Comparison of ENCODE assay signal across 20 cellular contexts in genomic region chr17:64055183-64056142, GRCh38. TPM values are rescaled to one million over a fixed set of nuclear protein-coding genes. Genes with fewer than 3 reads are reported as not detected.
DNase-seq lines count a peak whose midpoint lies in the region; ATAC-seq and FAIRE-seq lines count a peak whose summit lies in the region.
"Had no signal": no experiment of that assay in that cellular context is flagged by ENCODE, and none has a peak within 500 bp of the region (broad histone marks: within the 10 kb centered on the region; RNA-seq: fewer than 3 reads in every experiment).

No MANE protein-coding gene starts in this region.

- no peaks in the 10 kb centered on the region for H3K9me3 ChIP-seq in CD4-positive, alpha-beta memory T cell (ENCODE audit: control insufficient read depth in 1 of 2, low read length in 2 of 2)
- H3K9me3 ChIP-seq in HUES6 (ENCODE audit: control insufficient read depth, insufficient read depth, low read depth, low read length), result no peaks in the 10 kb centered on the region
- no peaks in the 10 kb centered on the region for H3K9me3 ChIP-seq in naive thymus-derived CD4-positive, alpha-beta T cell (ENCODE audit: control insufficient read depth in 2 of 3, low read length in 3 of 3)
- H3K9me3 ChIP-seq: ovary, testis had no signal

- ATAC-seq in activated T-helper 17 cell treated with anti-CD3 and anti-CD28 coated beads, Interleukin-2, amount 50 U/mL, for 72 hours (replicated peaks), result no peak
- ATAC-seq in naive thymus-derived CD4-positive, alpha-beta T cell, result no peak

- H3K4me1 ChIP-seq in CD4-positive, alpha-beta memory T cell (ENCODE audit: insufficient read depth, low read length), result peaks cover 62% of the 10 kb centered on the region
- H3K4me1 ChIP-seq in HUES6 (ENCODE audit: control insufficient read depth, insufficient read depth, low read length), result peaks cover 17% of the 10 kb centered on the region
- peaks cover 28 to 47% of the 10 kb centered on the region in 2 donors for H3K4me1 ChIP-seq in naive thymus-derived CD4-positive, alpha-beta T cell (ENCODE audit: control insufficient read depth in 2 of 2, insufficient read depth in 2 of 2, low read length in 2 of 2)
- H3K4me1 ChIP-seq: testis had no signal

- H3K9ac ChIP-seq in HUES6 (ENCODE audit: low read length), result peak overlapping the region; percentile 65

- no peak for DNase-seq in CD4-positive, alpha-beta memory T cell
- no peak for DNase-seq in naive thymus-derived CD4-positive, alpha-beta T cell
- DNase-seq in NCI-H187 (lab: John Stamatoyannopoulos, UW), result no peak
- DNase-seq in RCC 7860 (ENCODE audit: low spot score), result no peak
- DNase-seq in T1000 (lab: John Stamatoyannopoulos, UW), result no peak
- DNase-seq in HuH-7 (ENCODE audit: low spot score), result no peak
- DNase-seq: activated CD4-positive, alpha-beta T cell treated with anti-CD3 and anti-CD28 coated beads, Interleukin-2, amount 50 U/mL, for 4 hours; amygdala; cerebellar nuclear complex; IMR-90; left colon; NCI-H524; ovary; stimulated activated CD4-positive, alpha-beta T cell treated with anti-CD3 and anti-CD28 coated beads, Interleukin-4, amount 100 ng/mL, for 4 hours; stimulated activated CD8-positive, alpha-beta memory T cell treated with anti-CD3 and anti-CD28 coated beads, Interleukin-4, amount 100 ng/mL, for 48 hours; testis had no signal

- peaks cover 0 to 1% (median 0%) of the 10 kb centered on the region in 8 donors for H3K9me3 Mint-ChIP-seq in CD4-positive, alpha-beta memory T cell
- H3K9me3 Mint-ChIP-seq in activated T-helper 17 cell treated with anti-CD3 and anti-CD28 coated beads, Interleukin-2, amount 50 U/mL, for 72 hours, result peaks cover 4% of the 10 kb centered on the region
- H3K9me3 Mint-ChIP-seq in naive thymus-derived CD4-positive, alpha-beta T cell, result no peaks in the 10 kb centered on the region
- H3K9me3 Mint-ChIP-seq: activated T-helper 2 cell treated with anti-CD3 and anti-CD28 coated beads, Interferon-gamma antibody, Interleukin-2, Interleukin-4, amounts not matched to agents 10 μg/mL and 5 μg/mL and 100 μg/mL, durations not matched to agents 14 hours and 24 hours and 36 hours had no signal

- intact Hi-C loops in CD4-positive, alpha-beta memory T cell (cut with micrococcal nuclease), result no loop called here
- intact Hi-C loops in naive thymus-derived CD4-positive, alpha-beta T cell (cut with micrococcal nuclease), result no loop called here

- H3K27me3 Mint-ChIP-seq in CD4-positive, alpha-beta memory T cell, result no peaks in the 10 kb centered on the region
- H3K27me3 Mint-ChIP-seq in activated T-helper 17 cell treated with anti-CD3 and anti-CD28 coated beads, Interleukin-2, amount 50 U/mL, for 72 hours, result no peaks in the 10 kb centered on the region
- no peaks in the 10 kb centered on the region for H3K27me3 Mint-ChIP-seq in naive thymus-derived CD4-positive, alpha-beta T cell

- POLR2A ChIA-PET in CD4-positive, alpha-beta memory T cell (lab: Charles Lee; ENCODE audit: partially characterized antibody), result interaction anchor here (0.7 to 7.6 kb wide), 5 partner anchors 8 to 75 kb away, joined by 3 to 49 read pairs (median 8); partner anchors contain the start of genes ERN1 and ICAM2
- POLR2A ChIA-PET in naive thymus-derived CD4-positive, alpha-beta T cell (lab: Charles Lee), result interaction anchor here (0.9 to 1.4 kb wide), 2 partner anchors 10 to 35 kb away, joined by 3 to 4 read pairs; partner anchors contain the start of gene ICAM2

- no peak overlapping the region for H3K4me3 ChIP-seq in CD4-positive, alpha-beta memory T cell (ENCODE audit: low read length in 2 of 2)
- no peak overlapping the region for H3K4me3 ChIP-seq in HUES6 (ENCODE audit: low read depth, low read length)
- H3K4me3 ChIP-seq in naive thymus-derived CD4-positive, alpha-beta T cell (ENCODE audit: low read length), result no peak overlapping the region
- H3K4me3 ChIP-seq: ovary, testis had no signal

- H3K27me3 ChIP-seq in CD4-positive, alpha-beta memory T cell (ENCODE audit: insufficient read depth, low read length), result no peaks in the 10 kb centered on the region
- H3K27me3 ChIP-seq in HUES6 (ENCODE audit: control insufficient read depth, insufficient read depth, low read length), result no peaks in the 10 kb centered on the region
- H3K27me3 ChIP-seq in naive thymus-derived CD4-positive, alpha-beta T cell (ENCODE audit: control insufficient read depth in 2 of 2, insufficient read depth in 2 of 2, low read length in 2 of 2), result no peaks in the 10 kb centered on the region
- H3K27me3 ChIP-seq: ovary, testis had no signal

- peaks cover 83 to 93% of the 10 kb centered on the region in 2 donors for H3K36me3 Mint-ChIP-seq in CD4-positive, alpha-beta memory T cell
- peaks cover 100% of the 10 kb centered on the region for H3K36me3 Mint-ChIP-seq in activated T-helper 17 cell treated with anti-CD3 and anti-CD28 coated beads, Interleukin-2, amount 50 U/mL, for 72 hours (ENCODE audit: low read depth)
- peaks cover 15 to 75% (median 34%) of the 10 kb centered on the region in 5 donors for H3K36me3 Mint-ChIP-seq in naive thymus-derived CD4-positive, alpha-beta T cell

- no peak overlapping the region for H3K27ac ChIP-seq in CD4-positive, alpha-beta memory T cell (ENCODE audit: low read depth, low read length)
- H3K27ac ChIP-seq in HUES6 (ENCODE audit: low read depth, low read length), result peak overlapping the region; percentile 57; the same call in 1 of the 2 replicates
- no peak overlapping the region for H3K27ac ChIP-seq in naive thymus-derived CD4-positive, alpha-beta T cell (ENCODE audit: low read depth, low read length)
- H3K27ac ChIP-seq: ovary, testis had no signal

- no peak for FAIRE-seq in RCC 7860 (lab: Jason Lieb, UNC)

- peaks cover 64% of the 10 kb centered on the region for H3K36me3 ChIP-seq in CD4-positive, alpha-beta memory T cell (ENCODE audit: insufficient read depth, low read length)
- peaks cover 14% of the 10 kb centered on the region for H3K36me3 ChIP-seq in HUES6 (ENCODE audit: control insufficient read depth, insufficient read depth, low read length)
- peaks cover 3 to 70% (median 20%) of the 10 kb centered on the region in 3 experiments for H3K36me3 ChIP-seq in naive thymus-derived CD4-positive, alpha-beta T cell (ENCODE audit: control insufficient read depth in 2 of 3, insufficient read depth in 3 of 3, low read length in 3 of 3)
- H3K36me3 ChIP-seq: ovary had no signal

- CTCF ChIA-PET in CD4-positive, alpha-beta memory T cell (lab: Charles Lee; ENCODE audit: partially characterized antibody), result interaction anchor here (0.6 to 7.2 kb wide), 5 partner anchors 27 to 133 kb away, joined by 3 to 47 read pairs (median 4); partner anchors contain the start of gene ERN1
- CTCF ChIA-PET in naive thymus-derived CD4-positive, alpha-beta T cell (lab: Charles Lee), result interaction anchor here (0.6 to 3.0 kb wide), 7 partner anchors 8 to 328 kb away, joined by 3 to 13 read pairs (median 6); partner anchors contain the start of gene ICAM2

- H3K4me3 Mint-ChIP-seq in CD4-positive, alpha-beta memory T cell, result no peak overlapping the region
- no peak overlapping the region for H3K4me3 Mint-ChIP-seq in activated T-helper 17 cell treated with anti-CD3 and anti-CD28 coated beads, Interleukin-2, amount 50 U/mL, for 72 hours
- H3K4me3 Mint-ChIP-seq in naive thymus-derived CD4-positive, alpha-beta T cell, result peak overlapping the region in 1 of 10 donors; percentile 12

- H3K4me1 Mint-ChIP-seq in CD4-positive, alpha-beta memory T cell, result peaks cover 44 to 94% (median 65%) of the 10 kb centered on the region in 4 donors
- H3K4me1 Mint-ChIP-seq in activated T-helper 17 cell treated with anti-CD3 and anti-CD28 coated beads, Interleukin-2, amount 50 U/mL, for 72 hours, result peaks cover 46% of the 10 kb centered on the region
- peaks cover 26 to 70% (median 41%) of the 10 kb centered on the region in 7 donors for H3K4me1 Mint-ChIP-seq in naive thymus-derived CD4-positive, alpha-beta T cell

- peak overlapping the region; percentile 61 to 93 (median 90) for H3K27ac Mint-ChIP-seq in CD4-positive, alpha-beta memory T cell
- peak overlapping the region; percentile 83 for H3K27ac Mint-ChIP-seq in activated T-helper 17 cell treated with anti-CD3 and anti-CD28 coated beads, Interleukin-2, amount 50 U/mL, for 72 hours
- H3K27ac Mint-ChIP-seq in naive thymus-derived CD4-positive, alpha-beta T cell, result peak overlapping the region; percentile 34 to 85 (median 76)
- H3K27ac Mint-ChIP-seq: activated T-helper 2 cell treated with anti-CD3 and anti-CD28 coated beads, Interferon-gamma antibody, Interleukin-2, Interleukin-4, amounts not matched to agents 10 μg/mL and 5 μg/mL and 100 μg/mL, durations not matched to agents 14 hours and 24 hours and 36 hours had no signal

RNA-seq across cellular contexts. Expression of gene ICAM2, which starts 35.0 kb away (rescaled TPM):
- 100 to 1,000 TPM; 150 to 158 TPM for total RNA-seq in CD4-positive, alpha-beta memory T cell
- 100 to 1,000 TPM; 411 to 591 TPM for polyA plus RNA-seq in CD4-positive, alpha-beta memory T cell
- total RNA-seq in activated T-helper 17 cell treated with anti-CD3 and anti-CD28 coated beads, Interleukin-2, amount 50 U/mL, for 72 hours, result 10 to 100 TPM; 43.0 to 54.9 TPM
- total RNA-seq in naive thymus-derived CD4-positive, alpha-beta T cell, result 100 to 1,000 TPM in 2 of 5 experiments, 10 to 100 TPM in 3; 60.9 to 132 (median 92.3) TPM
- 100 to 1,000 TPM; 400 to 414 TPM for polyA plus RNA-seq in naive thymus-derived CD4-positive, alpha-beta T cell
- total RNA-seq: IMR-90 had no signal

RNA-seq across cellular contexts. Expression of gene PRR29, which starts 57.3 kb away (rescaled TPM):
- total RNA-seq in CD4-positive, alpha-beta memory T cell, result 1 to 10 TPM in 1 of 2 experiments, under 1 TPM in 1; 0.19 to 1.0 TPM
- polyA plus RNA-seq in CD4-positive, alpha-beta memory T cell, result 1 to 10 TPM; 5.6 to 6.0 TPM
- 1 to 10 TPM; 2.9 to 3.2 TPM for total RNA-seq in activated T-helper 17 cell treated with anti-CD3 and anti-CD28 coated beads, Interleukin-2, amount 50 U/mL, for 72 hours
- 1 to 10 TPM in 1 of 5 experiments, under 1 TPM in 2, not detected in 2; 0.29 to 2.8 (median 0.40) TPM for total RNA-seq in naive thymus-derived CD4-positive, alpha-beta T cell
- polyA plus RNA-seq in naive thymus-derived CD4-positive, alpha-beta T cell, result 1 to 10 TPM; 5.5 to 6.0 TPM
- total RNA-seq: skeletal muscle tissue had no signal
